Comparison of ENCODE assay signal across 1 cellular context in the genomic region with DNA sequence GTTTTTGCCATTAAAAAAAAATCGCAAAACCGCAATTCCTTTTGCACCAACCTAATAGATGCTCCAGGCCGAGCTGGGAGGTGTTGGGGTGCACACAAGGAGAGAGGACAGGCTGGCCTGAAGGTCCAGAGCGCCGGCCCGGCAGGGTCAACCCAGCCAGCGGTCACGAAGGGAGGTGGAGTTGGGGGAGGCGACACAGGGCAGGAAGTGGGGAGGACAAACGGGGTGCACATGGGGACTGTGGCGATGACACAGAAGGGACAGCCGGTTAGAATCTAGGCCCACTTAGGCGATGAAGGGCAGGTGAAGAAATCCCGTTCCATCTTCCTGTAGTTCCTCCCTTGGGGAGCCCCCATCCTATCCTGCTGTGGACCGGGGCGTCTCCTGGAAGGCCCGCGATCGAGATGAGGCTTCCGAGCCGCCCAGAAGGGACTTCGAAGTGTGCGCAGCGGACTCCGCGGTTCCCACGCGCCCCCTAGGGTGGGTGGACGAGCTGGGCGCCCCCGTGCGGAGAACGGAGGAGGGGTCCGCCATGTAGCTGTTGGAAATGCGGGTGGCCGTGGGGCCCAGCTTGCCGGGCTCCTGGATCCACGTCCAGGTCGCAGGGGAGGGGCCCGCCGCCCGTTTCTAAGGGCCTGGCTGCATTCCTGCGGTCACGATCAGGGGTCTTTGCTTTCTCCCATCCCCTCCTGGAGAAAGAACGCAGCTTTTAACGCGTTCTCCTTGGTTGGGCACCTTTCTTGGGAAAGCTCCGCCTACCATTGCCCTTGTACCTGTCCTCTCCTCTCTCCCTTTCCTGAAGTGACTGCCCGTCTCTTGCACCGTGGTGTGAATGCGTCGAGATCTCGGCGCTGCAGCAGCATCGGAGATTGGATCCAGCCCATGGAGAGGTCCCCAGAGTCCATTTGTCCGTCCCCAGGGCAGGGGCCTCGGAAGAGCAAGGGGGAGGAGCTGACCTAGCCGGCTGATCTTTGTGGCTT.
TF ChIP-seq lines count a peak whose summit lies in the region.

No MANE protein-coding gene starts in this region.

TF ChIP-seq in GM12878, 131 proteins besides CTCF, POLR2A, EP300 and RAD21:
- TF ChIP-seq ATF7 (IDR thresholded peaks at IDR 0.05; ENCODE audit: low read depth) (no peak), GABPA (IDR thresholded peaks at IDR 0.05; ENCODE audit: low read depth) (0 out of 2 replicates have a peak, but pooled peaks have one; percentile 52)
